In genomic region chr4:8544741-8545438, GRCh38 we compare ENCODE assay signal across 1 cellular context.
TF ChIP-seq lines count a peak whose summit lies in the region.

No MANE protein-coding gene starts in this region.

TF ChIP-seq in GM23338, 12 proteins besides CTCF, POLR2A, EP300 and RAD21:
- TF ChIP-seq ETS1 (IDR thresholded peaks at IDR 0.05) (no peak), NANOG (IDR thresholded peaks at IDR 0.05; ENCODE audit: borderline replicate concordance) (no peak), ZNF331 (CRISPR knock-in tag; IDR thresholded peaks at IDR 0.05; ENCODE audit: low read depth) (no peak), ZNF114 (CRISPR knock-in tag; IDR thresholded peaks at IDR 0.05) (no peak), CREB1 (CRISPR knock-in tag; IDR thresholded peaks at IDR 0.05; ENCODE audit: low read depth) (no peak), ZNF462 (CRISPR knock-in tag; IDR thresholded peaks at IDR 0.05) (no peak), POLR2AphosphoS5 (IDR thresholded peaks at IDR 0.05; ENCODE audit: low read depth) (no peak), EZH2phosphoT487 (IDR thresholded peaks at IDR 0.05; ENCODE audit: unreplicated experiment) (no peak), JUNB (IDR thresholded peaks at IDR 0.05; ENCODE audit: unreplicated experiment) (no peak), EZH2 (IDR thresholded peaks at IDR 0.05; ENCODE audit: low read depth, unreplicated experiment) (no peak), STAT1 (IDR thresholded peaks at IDR 0.05; ENCODE audit: unreplicated experiment) (no peak)
- TF ChIP-seq, protein P1, sequence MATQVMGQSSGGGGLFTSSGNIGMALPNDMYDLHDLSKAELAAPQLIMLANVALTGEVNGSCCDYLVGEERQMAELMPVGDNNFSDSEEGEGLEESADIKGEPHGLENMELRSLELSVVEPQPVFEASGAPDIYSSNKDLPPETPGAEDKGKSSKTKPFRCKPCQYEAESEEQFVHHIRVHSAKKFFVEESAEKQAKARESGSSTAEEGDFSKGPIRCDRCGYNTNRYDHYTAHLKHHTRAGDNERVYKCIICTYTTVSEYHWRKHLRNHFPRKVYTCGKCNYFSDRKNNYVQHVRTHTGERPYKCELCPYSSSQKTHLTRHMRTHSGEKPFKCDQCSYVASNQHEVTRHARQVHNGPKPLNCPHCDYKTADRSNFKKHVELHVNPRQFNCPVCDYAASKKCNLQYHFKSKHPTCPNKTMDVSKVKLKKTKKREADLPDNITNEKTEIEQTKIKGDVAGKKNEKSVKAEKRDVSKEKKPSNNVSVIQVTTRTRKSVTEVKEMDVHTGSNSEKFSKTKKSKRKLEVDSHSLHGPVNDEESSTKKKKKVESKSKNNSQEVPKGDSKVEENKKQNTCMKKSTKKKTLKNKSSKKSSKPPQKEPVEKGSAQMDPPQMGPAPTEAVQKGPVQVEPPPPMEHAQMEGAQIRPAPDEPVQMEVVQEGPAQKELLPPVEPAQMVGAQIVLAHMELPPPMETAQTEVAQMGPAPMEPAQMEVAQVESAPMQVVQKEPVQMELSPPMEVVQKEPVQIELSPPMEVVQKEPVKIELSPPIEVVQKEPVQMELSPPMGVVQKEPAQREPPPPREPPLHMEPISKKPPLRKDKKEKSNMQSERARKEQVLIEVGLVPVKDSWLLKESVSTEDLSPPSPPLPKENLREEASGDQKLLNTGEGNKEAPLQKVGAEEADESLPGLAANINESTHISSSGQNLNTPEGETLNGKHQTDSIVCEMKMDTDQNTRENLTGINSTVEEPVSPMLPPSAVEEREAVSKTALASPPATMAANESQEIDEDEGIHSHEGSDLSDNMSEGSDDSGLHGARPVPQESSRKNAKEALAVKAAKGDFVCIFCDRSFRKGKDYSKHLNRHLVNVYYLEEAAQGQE (IDR thresholded peaks at IDR 0.05; ENCODE audit: unreplicated experiment): no peak
TF ChIP-seq in GM23338: peak in this region for 0.
